8 cellular contexts compared by ENCODE assay signal in genomic region chr6:45562171-45562570, GRCh38.
"Had no signal": no experiment of that assay in that cellular context is flagged by ENCODE, and none has a peak within 500 bp of the region (broad histone marks: within the 10 kb centered on the region; RNA-seq: fewer than 3 reads in every experiment).

No MANE protein-coding gene starts in this region.

- ATAC-seq: GM12878 had no signal

- FAIRE-seq: G401.6, GM12878, GM12891, GM12892, GM18507, GM19239 had no signal

- DNase-seq: GDM1, GF-D8 had no signal

- H3K4me3 ChIP-seq: GM12878 had no signal
